ENCODE assay signal across 8 cellular contexts in genomic region chr6:130020892-130021483, GRCh38. TPM values are rescaled to one million over a fixed set of nuclear protein-coding genes. Genes with fewer than 3 reads are reported as not detected.
DNase-seq lines count a peak whose midpoint lies in the region; ATAC-seq, FAIRE-seq and TF ChIP-seq lines count a peak whose summit lies in the region.

No MANE protein-coding gene starts in this region.

- no peak for TF ChIP-seq POLR2A in prostate gland (IDR thresholded peaks at IDR 0.05)

- H3K36me3 ChIP-seq in prostate gland, result no peaks in the 10 kb centered on the region

- peak overlapping the region; percentile 83 to 84 for H3K27ac ChIP-seq in prostate gland

- H3K4me3 ChIP-seq in GM12865 (ENCODE audit: low read depth, low read length) (peak overlapping the region; percentile 66), prostate gland (peak overlapping the region; percentile 74 to 78)

- H3K4me1 ChIP-seq in prostate gland (replicated peaks), result no peaks in the 10 kb centered on the region

- no peaks in the 10 kb centered on the region for H3K27me3 ChIP-seq in prostate gland (replicated peaks; ENCODE audit: insufficient read depth)

- DNase-seq in GM12865 (ENCODE audit: low read depth) (peak; percentile 92), NAMALWA (ENCODE audit: low spot score) (peak; percentile 93), T follicular helper cell (ENCODE audit: low read depth) (peak; percentile 67), amygdala (lab: John Stamatoyannopoulos, UW) (peak in 55 of 56 donors; percentile 4 to 86 (median 56)), left ventricle myocardium superior (peak; percentile 56), prostate gland (ENCODE audit: low spot score) (peak; percentile 84), urothelium cell line (ENCODE audit: low spot score) (peak; percentile 74)

- TF ChIP-seq CTCF in GM12865 (IDR thresholded peaks at IDR 0.05; ENCODE audit: insufficient read depth, low read depth, low read length, missing control alignments), result peak; percentile 79
- peak; percentile 43 to 82 (median 80) for TF ChIP-seq CTCF in prostate gland (IDR thresholded peaks at IDR 0.05)

- intact Hi-C loops in left ventricle myocardium superior (cut with micrococcal nuclease) (loop anchor here (5.0 kb wide), 1 partner anchor 424 kb away; no protein-coding TSS in a partner anchor), prostate gland (cut with DNase I) (no loop called here)

- no peak for FAIRE-seq in urothelium cell line (lab: Jason Lieb, UNC)

- no peaks in the 10 kb centered on the region for H3K9me3 ChIP-seq in prostate gland

- WGBS in prostate gland, result 1% methylated on average over 27 of the region's 27 CpGs

- ATAC-seq in HG02588 (IDR thresholded peaks at IDR 0.05; ENCODE audit: unreplicated experiment), result peak; percentile 55
- ATAC-seq in left ventricle myocardium superior, result peak; percentile 88

RNA-seq across cellular contexts. Expression of gene L3MBTL3, which starts 2.6 kb away (rescaled TPM):
- 4.3 TPM for total RNA-seq in left ventricle myocardium superior
- total RNA-seq in prostate gland, result 10 to 100 TPM in 1 of 2 donors, 1 to 10 TPM in 1; 7.7 to 25.0 TPM

Comparison
In these comparisons a context has a peak if more than half of its experiments do, and no peak if none do; other contexts are left out.
1. Peak in every context shown above with its lines: DNase-seq, ATAC-seq, H3K4me3 ChIP-seq and H3K27ac ChIP-seq.